Comparison of ENCODE assay signal across 8 cellular contexts in genomic region chr17:27805520-27806146, GRCh38. TPM values are rescaled to one million over a fixed set of nuclear protein-coding genes. Genes with fewer than 3 reads are reported as not detected.
DNase-seq lines count a peak whose midpoint lies in the region; ATAC-seq, FAIRE-seq and TF ChIP-seq lines count a peak whose summit lies in the region.

No MANE protein-coding gene starts in this region.

- no peaks in the 10 kb centered on the region for H3K9me1 ChIP-seq in keratinocyte (ENCODE audit: control insufficient read depth, extremely low read depth, insufficient read depth, low read length)

- no peaks in the 10 kb centered on the region for H3K79me2 ChIP-seq in keratinocyte (ENCODE audit: control insufficient read depth, insufficient read depth, low read length)

- dilution Hi-C loops in keratinocyte (cut with MboI; ENCODE audit: extremely low pct_ligation_motif_present, low sequenced_read_pairs): no loop called here

- peak overlapping the region; percentile 66 for H2AFZ ChIP-seq in keratinocyte (ENCODE audit: control insufficient read depth, low read length)

- H3K4me1 ChIP-seq in keratinocyte (ENCODE audit: control insufficient read depth, extremely low read depth, insufficient read depth, low read length): peaks cover 5% of the 10 kb centered on the region

- H3K4me3 ChIP-seq in WI38 (ENCODE audit: low read depth, low read length) (peak overlapping the region; percentile 5), cardiac fibroblast (replicated peaks in 1 of 2; ENCODE audit: low read depth in 2 of 2, low read length in 2 of 2) (peak overlapping the region in 1 of 2 donors; percentile 39), keratinocyte (ENCODE audit: control insufficient read depth in 2 of 3, extremely low read depth in 1 of 3, insufficient read depth in 2 of 3, low read depth in 1 of 3, low read length in 3 of 3) (peak overlapping the region in 1 of 3 experiments; percentile 4)

- peak; percentile 91 for TF ChIP-seq CTCF in GM12873 (IDR thresholded peaks at IDR 0.05; ENCODE audit: insufficient read depth, low read depth, low read length, missing control alignments)
- TF ChIP-seq CTCF in WI38 (IDR thresholded peaks at IDR 0.05; ENCODE audit: low read depth, low read length): peak; percentile 80
- TF ChIP-seq CTCF in cardiac fibroblast (IDR thresholded peaks at IDR 0.05; ENCODE audit: low read depth, low read length): peak; percentile 76
- peak; percentile 84 to 90 (median 85) for TF ChIP-seq CTCF in keratinocyte (optimal IDR thresholded peaks at IDR 0.05 in 1 of 3, IDR thresholded peaks at IDR 0.05 in 1 of 3, conservative IDR thresholded peaks at IDR 0.05 in 1 of 3; ENCODE audit: extremely low read depth in 1 of 3, insufficient read depth in 2 of 3, low read length in 3 of 3)

- no peaks in the 10 kb centered on the region for H3K36me3 ChIP-seq in keratinocyte (ENCODE audit: control insufficient read depth in 2 of 2, extremely low read depth in 1 of 2, insufficient read depth in 2 of 2, low read length in 2 of 2)

- H4K20me1 ChIP-seq in keratinocyte (ENCODE audit: control insufficient read depth, extremely low read depth, insufficient read depth, low read length): no peaks in the 10 kb centered on the region

- no peak overlapping the region for H3K27ac ChIP-seq in keratinocyte (ENCODE audit: control insufficient read depth, insufficient read depth, low read length)

- FAIRE-seq in keratinocyte (lab: Jason Lieb, UNC): peak; percentile 82

- H3K9me3 ChIP-seq in keratinocyte (ENCODE audit: control insufficient read depth, low read depth, low read length): no peaks in the 10 kb centered on the region

- ATAC-seq in HG03039 (IDR thresholded peaks at IDR 0.05; ENCODE audit: unreplicated experiment) (peak; percentile 37), GM19397 (IDR thresholded peaks at IDR 0.05; ENCODE audit: unreplicated experiment) (no peak)

- DNase-seq in NCI-H2171 treated with DMSO at 0.1 percent for 48 hours (lab: John Stamatoyannopoulos, UW) (peak; percentile 74), cardiac fibroblast (ENCODE audit: low read depth in 2 of 2) (peak; percentile 92 to 93), keratinocyte (ENCODE audit: low read depth, low spot score) (peak; percentile 63)
- DNase-seq in stimulated activated CD4-positive, alpha-beta T cell treated with anti-CD3 and anti-CD28 coated beads, Interleukin-12 subunit alpha, Interleukin-12 subunit beta, amount 100 ng/mL, for 48 hours (ENCODE audit: low read depth in 2 of 3, low spot score in 1 of 3): peak; percentile 63 to 84 (median 67)

- H3K27me3 ChIP-seq in keratinocyte (ENCODE audit: control insufficient read depth, extremely low read depth, insufficient read depth, low read length): peaks cover 18% of the 10 kb centered on the region

- H3K4me2 ChIP-seq in keratinocyte (ENCODE audit: control insufficient read depth, extremely low read depth, insufficient read depth, low read depth, low read length): peak overlapping the region; percentile 74

- H3K9ac ChIP-seq in keratinocyte (ENCODE audit: control insufficient read depth, extremely low read depth, insufficient read depth, low read length): no peak overlapping the region

RNA-seq across cellular contexts. Expression of gene NOS2, which starts 5.3 kb away (rescaled TPM):
- not detected in 3 replicates for polyA plus RNA-seq in keratinocyte
- not detected for polyA plus RNA-seq in keratinocyte (2011; ENCODE audit: low read depth)
- polyA plus RNA-seq in keratinocyte (2011; cell fraction: cytosol; rRNA removed): not detected in 2 replicates
- not detected in 2 replicates for polyA plus RNA-seq in keratinocyte (2011; cell fraction: nucleus; rRNA removed)
- polyA plus RNA-seq in keratinocyte (2012; ENCODE audit: low replicate concordance): not detected in 2 replicates
- polyA minus RNA-seq in keratinocyte: not detected in 3 replicates
- polyA minus RNA-seq in keratinocyte (2011; cell fraction: cytosol; rRNA and poly(A)+ RNA removed): not detected
- polyA minus RNA-seq in keratinocyte (2011; cell fraction: nucleus; rRNA and poly(A)+ RNA removed): not detected in 2 replicates
